ENCODE assay signal across 9 cellular contexts in genomic region chr13:24709186-24709913, GRCh38. TPM values are rescaled to one million over a fixed set of nuclear protein-coding genes. Genes with fewer than 3 reads are reported as not detected.
DNase-seq lines count a peak whose midpoint lies in the region; ATAC-seq and TF ChIP-seq lines count a peak whose summit lies in the region.
"Had no signal": no experiment of that assay in that cellular context is flagged by ENCODE, and none has a peak within 500 bp of the region (broad histone marks: within the 10 kb centered on the region; RNA-seq: fewer than 3 reads in every experiment).

No MANE protein-coding gene starts in this region.

- H3K27ac Mint-ChIP-seq in HFFc6: no peak overlapping the region

- no peaks in the 10 kb centered on the region for H3K4me1 Mint-ChIP-seq in HFFc6 (ENCODE audit: low read depth)

- no peak for TF ChIP-seq CTCF in HFFc6 (IDR thresholded peaks at IDR 0.05)

- H3K9me3 Mint-ChIP-seq in HFFc6: no peaks in the 10 kb centered on the region

- no peak overlapping the region for H3K4me3 Mint-ChIP-seq in HFFc6

- peak; percentile 87 for ATAC-seq in GM18909 (IDR thresholded peaks at IDR 0.05; ENCODE audit: poor library complexity, unreplicated experiment)
- ATAC-seq in HG03432 (IDR thresholded peaks at IDR 0.05; ENCODE audit: unreplicated experiment): peak; percentile 88
- ATAC-seq in GM18520 (IDR thresholded peaks at IDR 0.05; ENCODE audit: unreplicated experiment): no peak

- peak; percentile 77 for DNase-seq in activated CD8-positive, alpha-beta memory T cell treated with anti-CD3 and anti-CD28 coated beads, Interleukin-2, amount 50 U/mL, for 48 hours
- DNase-seq in stimulated activated CD4-positive, alpha-beta T cell treated with anti-CD3 and anti-CD28 coated beads, Interleukin-2, amount 100 ng/mL, for 24 hours: peak; percentile 50 to 67
- no peak for DNase-seq in HFFc6
- DNase-seq in HuH-7.5 (ENCODE audit: low spot score): no peak
- no peak for DNase-seq in putamen (ENCODE audit: low spot score)

- H3K27me3 Mint-ChIP-seq in HFFc6 (ENCODE audit: insufficient read depth): peaks cover 16% of the 10 kb centered on the region

- no peaks in the 10 kb centered on the region for H3K36me3 Mint-ChIP-seq in HFFc6 (ENCODE audit: low read depth)

RNA-seq across cellular contexts. Expression of gene ATP12A, which starts 29.1 kb away (rescaled TPM):
- total RNA-seq in HFFc6 (2021; fragmentation: NEBNext Ultra II Directional; extraction: Animal tissue kit (Norgen Biotek cat#: 25700)): not detected
- total RNA-seq: skeletal muscle tissue had no signal

RNA-seq across cellular contexts. Expression of gene RNF17, which starts 54.6 kb away (rescaled TPM):
- total RNA-seq in HFFc6 (2021; fragmentation: NEBNext Ultra II Directional; extraction: Animal tissue kit (Norgen Biotek cat#: 25700)): not detected

Comparison
In these comparisons a context has a peak if more than half of its experiments do, and no peak if none do; other contexts are left out.
1. DNase-seq: peak in activated CD8-positive, alpha-beta memory T cell treated with anti-CD3 and anti-CD28 coated beads, Interleukin-2, amount 50 U/mL, for 48 hours (single experiment) and stimulated activated CD4-positive, alpha-beta T cell treated with anti-CD3 and anti-CD28 coated beads, Interleukin-2, amount 100 ng/mL, for 24 hours (2 of 2); none in HFFc6 (single experiment), HuH-7.5 (single experiment) and putamen (single experiment).